ENCODE assay signal across 10 cellular contexts in the genomic region with DNA sequence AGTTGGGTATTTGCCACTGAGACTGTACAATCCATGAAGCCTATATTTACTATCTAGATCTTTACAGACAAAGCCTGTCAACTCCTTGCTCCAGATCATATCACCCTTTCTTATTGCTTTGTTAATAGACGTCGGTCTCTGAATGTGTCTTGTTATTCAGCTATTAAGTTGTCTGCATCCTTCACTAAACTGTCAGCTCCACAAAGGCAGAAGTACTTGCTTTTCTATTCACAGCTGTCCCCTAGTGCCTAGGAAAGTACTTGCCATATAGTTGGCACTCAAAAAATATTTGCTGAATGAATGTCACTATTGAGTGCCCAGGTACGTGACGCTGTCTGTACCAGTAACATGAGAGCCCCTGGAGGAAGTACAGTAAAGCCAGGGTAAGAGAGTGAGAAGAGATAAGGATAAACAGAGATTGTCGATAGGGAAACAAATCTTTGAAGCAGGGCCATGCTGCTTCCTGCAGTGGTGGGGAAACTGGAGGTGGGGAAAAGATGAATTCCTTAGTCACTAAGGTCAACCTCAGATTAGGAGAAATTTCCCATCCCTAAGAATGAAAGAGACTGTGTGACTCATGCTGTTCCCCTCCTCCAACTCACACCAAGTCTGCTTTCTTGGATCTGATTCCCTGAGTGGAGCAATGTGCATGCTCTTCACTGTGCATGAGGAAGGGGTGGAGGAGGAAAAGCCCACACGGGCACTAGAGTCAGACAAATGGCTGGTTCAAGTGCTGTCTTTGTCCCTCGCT. TPM values are rescaled to one million over a fixed set of nuclear protein-coding genes. Genes with fewer than 3 reads are reported as not detected.
A peak's percentile ranks its signal among the peaks of the same experiment; 100 is the strongest.
DNase-seq lines count a peak whose midpoint lies in the region; ATAC-seq and TF ChIP-seq lines count a peak whose summit lies in the region.
"Had no signal": no experiment of that assay in that cellular context is flagged by ENCODE, and none has a peak within 500 bp of the region (broad histone marks: within the 10 kb centered on the region; RNA-seq: fewer than 3 reads in every experiment).

No MANE protein-coding gene starts in this region.

- H2AK5ac ChIP-seq in mesenchymal stem cell (ENCODE audit: low read length, severe bottlenecking) = peak overlapping the region; percentile 99

- peak; percentile 80 for ATAC-seq in upper lobe of right lung
- ATAC-seq in HG02981 (IDR thresholded peaks at IDR 0.05; ENCODE audit: unreplicated experiment) = no peak
- ATAC-seq: HCT116 had no signal

- peak overlapping the region; percentile 48 for H2BK5ac ChIP-seq in mesenchymal stem cell (ENCODE audit: low read depth, low read length, poor library complexity, severe bottlenecking)

- CTCF ChIA-PET in CD8-positive, alpha-beta memory T cell (lab: Charles Lee) = no interaction called here

- POLR2A ChIA-PET in CD8-positive, alpha-beta memory T cell (lab: Charles Lee) = no interaction called here

- no peak overlapping the region for H2BK120ac ChIP-seq in mesenchymal stem cell (ENCODE audit: low read depth, low read length)

- peaks cover 3% of the 10 kb centered on the region for H3K79me1 ChIP-seq in mesenchymal stem cell (replicated peaks; ENCODE audit: low read length, poor library complexity, severe bottlenecking)

- DNase-seq in DMS 273 (lab: John Stamatoyannopoulos, UW; ENCODE audit: unreplicated experiment) = peak; percentile 23
- no peak for DNase-seq in DMS 273 treated with DMSO at 0.1 percent for 48 hours (lab: John Stamatoyannopoulos, UW)
- DNase-seq in mesenchymal stem cell = peak; percentile 97
- no peak for DNase-seq in upper lobe of right lung
- no peak for DNase-seq in CD8-positive, alpha-beta memory T cell
- DNase-seq in activated gamma-delta T cell (lab: John Stamatoyannopoulos, UW) = no peak

- H3K18ac ChIP-seq in mesenchymal stem cell (ENCODE audit: low read depth in 1 of 2, low read length in 2 of 2) = peak overlapping the region in 1 of 2 experiments; percentile 89

- H3K27ac ChIP-seq in duodenal mucosa (ENCODE audit: low read depth, low read length) (peak overlapping the region; percentile 12), mesenchymal stem cell (ENCODE audit: low read length, poor library complexity, severe bottlenecking) (peak overlapping the region; percentile 99), upper lobe of right lung (peak overlapping the region; percentile 20)
- H3K27ac ChIP-seq in CD8-positive, alpha-beta memory T cell (ENCODE audit: low read depth, low read length) = no peak overlapping the region
- H3K27ac ChIP-seq: 22Rv1 had no signal

- H3K4me3 ChIP-seq in duodenal mucosa (ENCODE audit: low read depth in 1 of 2, low read length in 2 of 2) (no peak overlapping the region), mesenchymal stem cell (ENCODE audit: insufficient read depth in 1 of 2, low read depth in 1 of 2, low read length in 2 of 2) (peak overlapping the region in 1 of 2 experiments; percentile 43), upper lobe of right lung (no peak overlapping the region)
- no peak overlapping the region for H3K4me3 ChIP-seq in CD8-positive, alpha-beta memory T cell (ENCODE audit: low read length)

- H3K27ac Mint-ChIP-seq in CD8-positive, alpha-beta memory T cell = no peak overlapping the region

- no peak overlapping the region for H2BK15ac ChIP-seq in mesenchymal stem cell (ENCODE audit: low read depth, poor library complexity, severe bottlenecking)

- H3K27me3 ChIP-seq in duodenal mucosa (ENCODE audit: control insufficient read depth in 1 of 2, insufficient read depth in 2 of 2, low read length in 2 of 2) (no peaks in the 10 kb centered on the region), mesenchymal stem cell (ENCODE audit: control insufficient read depth in 1 of 2, insufficient read depth in 1 of 2, low read length in 2 of 2) (no peaks in the 10 kb centered on the region), upper lobe of right lung (no peaks in the 10 kb centered on the region)
- no peaks in the 10 kb centered on the region for H3K27me3 ChIP-seq in CD8-positive, alpha-beta memory T cell (ENCODE audit: insufficient read depth, low read length, poor library complexity, severe bottlenecking)

- no peak overlapping the region for H3K14ac ChIP-seq in mesenchymal stem cell (ENCODE audit: low read length in 2 of 2)

- no peak overlapping the region for H3K4ac ChIP-seq in mesenchymal stem cell (ENCODE audit: low read depth in 1 of 2, low read length in 2 of 2)

- H3K27me3 Mint-ChIP-seq in CD8-positive, alpha-beta memory T cell = no peaks in the 10 kb centered on the region

- WGBS in mesenchymal stem cell = 24% methylated on average over 6 of the region's 7 CpGs

- no peak overlapping the region for H4K8ac ChIP-seq in mesenchymal stem cell (ENCODE audit: low read length)

- no peak overlapping the region for H3K9ac ChIP-seq in duodenal mucosa (ENCODE audit: low read depth in 1 of 2, low read length in 2 of 2)
- peak overlapping the region; percentile 66 for H3K9ac ChIP-seq in mesenchymal stem cell (ENCODE audit: low read length)

- H3K4me2 ChIP-seq in mesenchymal stem cell (ENCODE audit: low read length, poor library complexity, severe bottlenecking) = peak overlapping the region; percentile 12

- H3K4me1 ChIP-seq in duodenal mucosa (ENCODE audit: control insufficient read depth in 1 of 2, insufficient read depth in 2 of 2, low read length in 2 of 2) = peaks cover 0 to 15% of the 10 kb centered on the region in 2 donors
- H3K4me1 ChIP-seq in mesenchymal stem cell (ENCODE audit: control insufficient read depth, insufficient read depth, low read depth, low read length) = peaks cover 15% of the 10 kb centered on the region
- peaks cover 22% of the 10 kb centered on the region for H3K4me1 ChIP-seq in upper lobe of right lung
- no peaks in the 10 kb centered on the region for H3K4me1 ChIP-seq in CD8-positive, alpha-beta memory T cell (ENCODE audit: insufficient read depth, low read length)

- H3K9me3 ChIP-seq in duodenal mucosa (ENCODE audit: control insufficient read depth in 1 of 2, low read length in 2 of 2) (no peaks in the 10 kb centered on the region), mesenchymal stem cell (ENCODE audit: control insufficient read depth, low read length) (no peaks in the 10 kb centered on the region), upper lobe of right lung (no peaks in the 10 kb centered on the region)
- H3K9me3 ChIP-seq in CD8-positive, alpha-beta memory T cell (ENCODE audit: low read length) = no peaks in the 10 kb centered on the region

- intact Hi-C loops in upper lobe of right lung (cut with DNase I) = no loop called here

- peaks cover 0 to 3% (median 3%) of the 10 kb centered on the region in 5 donors for H3K9me3 Mint-ChIP-seq in CD8-positive, alpha-beta memory T cell

- H3K23ac ChIP-seq in mesenchymal stem cell (ENCODE audit: low read length in 2 of 2) = no peak overlapping the region

- TF ChIP-seq CTCF in upper lobe of right lung (IDR thresholded peaks at IDR 0.05) = no peak

- H2AFZ ChIP-seq in mesenchymal stem cell (ENCODE audit: low read depth, low read length) = no peak overlapping the region

- H3K36me3 ChIP-seq in duodenal mucosa (ENCODE audit: control insufficient read depth in 1 of 2, insufficient read depth in 2 of 2, low read length in 2 of 2) (no peaks in the 10 kb centered on the region), mesenchymal stem cell (ENCODE audit: control insufficient read depth in 1 of 2, insufficient read depth in 2 of 2, low read depth in 1 of 2, low read length in 2 of 2) (peaks cover 7 to 15% of the 10 kb centered on the region in 2 experiments), upper lobe of right lung (no peaks in the 10 kb centered on the region)
- H3K36me3 ChIP-seq in CD8-positive, alpha-beta memory T cell (ENCODE audit: insufficient read depth, low read length) = no peaks in the 10 kb centered on the region

- H4K91ac ChIP-seq in mesenchymal stem cell (ENCODE audit: low read length) = no peak overlapping the region

- no peak overlapping the region for H3K4me3 Mint-ChIP-seq in CD8-positive, alpha-beta memory T cell

- H3K36me3 Mint-ChIP-seq in CD8-positive, alpha-beta memory T cell = no peaks in the 10 kb centered on the region

- H3K4me1 Mint-ChIP-seq in CD8-positive, alpha-beta memory T cell = no peaks in the 10 kb centered on the region

- H2BK12ac ChIP-seq in mesenchymal stem cell (ENCODE audit: low read length in 2 of 2) = peak overlapping the region in 1 of 2 experiments; percentile 40

RNA-seq across cellular contexts. Expression of a gene that starts 36.3 kb away (rescaled TPM):
- polyA plus RNA-seq in mesenchymal stem cell (2013, experiment 1 of 2) = 17.0 TPM
- polyA plus RNA-seq in mesenchymal stem cell (2013, experiment 2 of 2) = 16.9 TPM
- total RNA-seq in upper lobe of right lung = 37.2 TPM
- not detected for total RNA-seq in CD8-positive, alpha-beta memory T cell
- not detected for polyA plus RNA-seq in CD8-positive, alpha-beta memory T cell

Comparison
In these comparisons a context has a peak if more than half of its experiments do, and no peak if none do; other contexts are left out.
1. DNase-seq: peak in DMS 273 (single experiment) and mesenchymal stem cell (single experiment); none in DMS 273 treated with DMSO at 0.1 percent for 48 hours (single experiment), upper lobe of right lung (single experiment), CD8-positive, alpha-beta memory T cell (0 of 5) and activated gamma-delta T cell (single experiment).
2. RNA of a gene that starts 36.3 kb away (total RNA-seq): 37.2 TPM in upper lobe of right lung (single experiment); not detected in CD8-positive, alpha-beta memory T cell; every median in the first group is over 10 times any median in the second.